Comparison of ENCODE assay signal across 12 cellular contexts in the genomic region with DNA sequence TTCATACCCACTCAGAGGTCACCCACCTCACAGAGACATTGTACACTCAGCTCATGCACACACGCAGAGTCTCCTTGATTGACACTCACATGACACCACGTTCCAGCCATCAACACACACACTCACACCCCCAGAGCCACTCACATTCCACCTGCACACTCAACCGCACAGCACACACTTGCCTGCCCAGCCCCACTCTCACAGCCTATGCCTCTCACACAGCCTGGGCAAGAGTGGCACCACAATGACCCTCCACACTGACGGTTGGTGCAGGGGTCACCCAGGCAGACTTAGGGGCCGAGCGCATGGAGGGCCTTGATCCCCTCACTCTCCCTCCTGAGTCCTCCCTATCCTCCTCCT. TPM values are rescaled to one million over a fixed set of nuclear protein-coding genes. Genes with fewer than 3 reads are reported as not detected.
A peak's percentile ranks its signal among the peaks of the same experiment; 100 is the strongest.
DNase-seq lines count a peak whose midpoint lies in the region; ATAC-seq and TF ChIP-seq lines count a peak whose summit lies in the region.
"Had no signal": no experiment of that assay in that cellular context is flagged by ENCODE, and none has a peak within 500 bp of the region (broad histone marks: within the 10 kb centered on the region; RNA-seq: fewer than 3 reads in every experiment).

No MANE protein-coding gene starts in this region.

- H3K4me3 ChIP-seq in left ventricle myocardium inferior (peak overlapping the region; percentile 45), left lung (peak overlapping the region; percentile 16 to 67)

- H3K4me1 ChIP-seq in left ventricle myocardium inferior: no peaks in the 10 kb centered on the region
- peaks cover 0 to 43% of the 10 kb centered on the region in 2 donors for H3K4me1 ChIP-seq in left lung

- H3K27me3 ChIP-seq in left ventricle myocardium inferior (ENCODE audit: low read depth): no peaks in the 10 kb centered on the region
- no peaks in the 10 kb centered on the region for H3K27me3 ChIP-seq in left lung

- intact Hi-C loops in left ventricle myocardium inferior (cut with micrococcal nuclease) (no loop called here), cardiac septum (cut with DNase I) (loop anchor here (10.0 kb wide), 1 partner anchor 469 kb away; the partner anchor contains the start of gene NUP160), left lung (cut with DNase I) (loop anchor here in 1 of 2 donors (10.0 kb wide), 1 partner anchor 79 kb away; no protein-coding TSS in a partner anchor)

- peak overlapping the region; percentile 8 for H3K27ac Mint-ChIP-seq in type B pancreatic cell
- H3K27ac Mint-ChIP-seq in endothelial cell (ENCODE audit: unreplicated experiment): no peak overlapping the region
- H3K27ac Mint-ChIP-seq: mesothelial cell of epicardium had no signal

- H3K36me3 Mint-ChIP-seq in type B pancreatic cell (no peaks in the 10 kb centered on the region), endothelial cell (ENCODE audit: low read depth, unreplicated experiment) (no peaks in the 10 kb centered on the region)
- H3K36me3 Mint-ChIP-seq: mesothelial cell of epicardium had no signal

- H3K4me3 Mint-ChIP-seq in type B pancreatic cell (no peak overlapping the region), endothelial cell (ENCODE audit: unreplicated experiment) (no peak overlapping the region)
- H3K4me3 Mint-ChIP-seq: mesothelial cell of epicardium had no signal

- H3K27ac ChIP-seq in left ventricle myocardium inferior (replicated peaks): no peak overlapping the region
- peak overlapping the region in 1 of 2 donors; percentile 93 for H3K27ac ChIP-seq in left lung

- DNase-seq in left ventricle myocardium inferior (no peak), cardiac septum (ENCODE audit: low spot score) (no peak), left lung (no peak), type B pancreatic cell (ENCODE audit: extremely low spot score, unreplicated experiment) (no peak), NCI-H345 treated with DMSO at 0.1 percent for 48 hours (lab: John Stamatoyannopoulos, UW; ENCODE audit: unreplicated experiment) (no peak), endothelial cell (ENCODE audit: low spot score) (no peak)
- DNase-seq: amniotic stem cell; effector CD8-positive, alpha-beta T cell; NCI-H1417 treated with DMSO at 0.1 percent for 48 hours; T-helper 1 cell had no signal

- H3K27me3 Mint-ChIP-seq in type B pancreatic cell (no peaks in the 10 kb centered on the region), endothelial cell (ENCODE audit: unreplicated experiment) (peaks cover 5% of the 10 kb centered on the region)

- no peaks in the 10 kb centered on the region for H3K9me3 ChIP-seq in left ventricle myocardium inferior (replicated peaks)
- H3K9me3 ChIP-seq in left lung: no peaks in the 10 kb centered on the region

- H3K36me3 ChIP-seq in left ventricle myocardium inferior (no peaks in the 10 kb centered on the region), left lung (peaks cover 0 to 49% of the 10 kb centered on the region in 2 donors)

- H3K4me1 Mint-ChIP-seq in type B pancreatic cell (ENCODE audit: unreplicated experiment) (no peaks in the 10 kb centered on the region), endothelial cell (ENCODE audit: unreplicated experiment) (no peaks in the 10 kb centered on the region)
- H3K4me1 Mint-ChIP-seq: mesothelial cell of epicardium had no signal

- TF ChIP-seq CTCF in left ventricle myocardium inferior (IDR thresholded peaks at IDR 0.05; ENCODE audit: borderline replicate concordance): no peak
- TF ChIP-seq CTCF in left lung (IDR thresholded peaks at IDR 0.05): no peak
- TF ChIP-seq CTCF in type B pancreatic cell (conservative IDR thresholded peaks at IDR 0.05): no peak
- TF ChIP-seq CTCF in endothelial cell (IDR thresholded peaks at IDR 0.05; ENCODE audit: unreplicated experiment): no peak

- H3K9me3 Mint-ChIP-seq in type B pancreatic cell: no peaks in the 10 kb centered on the region
- no peaks in the 10 kb centered on the region for H3K9me3 Mint-ChIP-seq in endothelial cell (ENCODE audit: unreplicated experiment)
- H3K9me3 Mint-ChIP-seq: mesothelial cell of epicardium had no signal

- ATAC-seq in left lung: peak; percentile 5

RNA-seq across cellular contexts. Expression of gene SPI1, which starts 2.2 kb away (rescaled TPM):
- total RNA-seq in left ventricle myocardium inferior (8.3 TPM), cardiac septum (12.0 TPM), left lung (100 to 1,000 TPM in 1 of 2 donors, 10 to 100 TPM in 1; 75.6 to 194 TPM), type B pancreatic cell (ENCODE audit: low replicate concordance) (not detected in 2 replicates), endothelial cell (ENCODE audit: unreplicated experiment) (not detected)
- total RNA-seq: HT-29, mesothelial cell of epicardium had no signal

RNA-seq across cellular contexts. Expression of gene MYBPC3, which starts 23.7 kb away (rescaled TPM):
- total RNA-seq in left ventricle myocardium inferior: 2,538 TPM
- total RNA-seq in cardiac septum: 1,860 TPM
- total RNA-seq in left lung: 1 to 10 TPM in 1 of 2 donors, under 1 TPM in 1; 0.52 to 2.0 TPM
- 0.40 and 1.8 TPM in 2 replicates for total RNA-seq in type B pancreatic cell (ENCODE audit: low replicate concordance)
- total RNA-seq in endothelial cell (ENCODE audit: unreplicated experiment): not detected
- total RNA-seq: HT-29, mesothelial cell of epicardium had no signal

RNA-seq across cellular contexts. Expression of gene SLC39A13, which starts 32.2 kb away (rescaled TPM):
- 36.5 TPM for total RNA-seq in left ventricle myocardium inferior
- total RNA-seq in cardiac septum: 72.2 TPM
- total RNA-seq in left lung: 10 to 100 TPM; 60.1 to 66.1 TPM
- total RNA-seq in type B pancreatic cell (ENCODE audit: low replicate concordance): 28.7 and 44.8 TPM in 2 replicates
- 40.9 TPM for total RNA-seq in endothelial cell (ENCODE audit: unreplicated experiment)

RNA-seq across cellular contexts. Expression of gene PSMC3, which starts 50.1 kb away (rescaled TPM):
- total RNA-seq in left ventricle myocardium inferior (146 TPM), cardiac septum (132 TPM), left lung (100 to 1,000 TPM in 1 of 2 donors, 10 to 100 TPM in 1; 86.7 to 133 TPM), type B pancreatic cell (ENCODE audit: low replicate concordance) (104 and 141 TPM in 2 replicates), endothelial cell (ENCODE audit: unreplicated experiment) (127 TPM)

Comparison
In these comparisons a context has a peak if more than half of its experiments do, and no peak if none do; other contexts are left out.
1. RNA of gene MYBPC3, which starts 23.7 kb away (total RNA-seq): 2,538 TPM in left ventricle myocardium inferior (single experiment) and 1,860 TPM in cardiac septum (single experiment); 0.52 to 2.0 TPM in left lung, 0.40 to 1.8 TPM in type B pancreatic cell and not detected in endothelial cell (single experiment); every median in the first group is over 100 times any median in the second.